26 cellular contexts compared by ENCODE assay signal in genomic region chr12:103387385-103387784, GRCh38.
DNase-seq lines count a peak whose midpoint lies in the region; ATAC-seq lines count a peak whose summit lies in the region.
"Had no signal": no experiment of that assay in that cellular context is flagged by ENCODE, and none has a peak within 500 bp of the region (broad histone marks: within the 10 kb centered on the region; RNA-seq: fewer than 3 reads in every experiment).

No MANE protein-coding gene starts in this region.

- DNase-seq in DMS 273 (lab: John Stamatoyannopoulos, UW; ENCODE audit: unreplicated experiment) (peak; percentile 32), DMS 273 treated with DMSO at 0.1 percent for 48 hours (lab: John Stamatoyannopoulos, UW) (no peak), LoVo (ENCODE audit: low spot score) (peak; percentile 12), NCI-H2107 (lab: John Stamatoyannopoulos, UW) (peak; percentile 59), OCI-M1 (lab: John Stamatoyannopoulos, UW) (peak; percentile 54), OCI-M2 (lab: John Stamatoyannopoulos, UW; ENCODE audit: unreplicated experiment) (no peak), globus pallidus (ENCODE audit: low spot score) (no peak)
- DNase-seq: activated CD4-positive, alpha-beta T cell treated with anti-CD3 and anti-CD28 coated beads, Interleukin-2, amount 50 U/mL, for 48 hours; activated CD4-positive, CD25-positive, alpha-beta regulatory T cell; activated CD8-positive, alpha-beta memory T cell treated with anti-CD3 and anti-CD28 coated beads, Interleukin-2, amount 50 U/mL, for 48 hours; activated gamma-delta T cell; CD8-positive, alpha-beta T cell; effector CD4-positive, alpha-beta T cell; erythroblast; foreskin fibroblast; GM23248; mesendoderm; MM.1S; naive thymus-derived CD4-positive, alpha-beta T cell; NCI-H226; RPMI8226; small intestine; stimulated activated CD4-positive, alpha-beta T cell treated with anti-CD3 and anti-CD28 coated beads, Interleukin-2, amount 100 ng/mL, for 24 hours; stimulated activated naive B cell treated with anti-CD40 and anti-IgM and Interleukin-4, amounts not matched to agents 10 μg/mL and 1 μg/mL and 100 μg/mL, for 72 hours; T-helper 9 cell had no signal

- no peak for ATAC-seq in HG03025 (IDR thresholded peaks at IDR 0.05; ENCODE audit: low FRiP score, unreplicated experiment)
- ATAC-seq: CD8-positive, alpha-beta T cell; naive thymus-derived CD4-positive, alpha-beta T cell; stimulated activated naive B cell treated with anti-CD40 and anti-IgM and Interleukin-4, amounts not matched to agents 10 μg/mL and 1 μg/mL and 100 μg/mL, for 72 hours had no signal

Comparison
In these comparisons a context has a peak if more than half of its experiments do, and no peak if none do; other contexts are left out.
1. DNase-seq: peak in DMS 273 (single experiment), LoVo (single experiment), NCI-H2107 (single experiment) and OCI-M1 (single experiment); none in DMS 273 treated with DMSO at 0.1 percent for 48 hours (single experiment), OCI-M2 (single experiment) and globus pallidus (single experiment).